14 cellular contexts compared by ENCODE assay signal in genomic region chr1:108080448-108080847, GRCh38.
A peak's percentile ranks its signal among the peaks of the same experiment; 100 is the strongest.
DNase-seq lines count a peak whose midpoint lies in the region; ATAC-seq lines count a peak whose summit lies in the region.
"Had no signal": no experiment of that assay in that cellular context is flagged by ENCODE, and none has a peak within 500 bp of the region (broad histone marks: within the 10 kb centered on the region; RNA-seq: fewer than 3 reads in every experiment).

No MANE protein-coding gene starts in this region.

- DNase-seq in CD8-positive, alpha-beta memory T cell = peak in 3 of 5 donors; percentile 6 to 60 (median 60)
- DNase-seq in activated CD4-positive, alpha-beta T cell treated with anti-CD3 and anti-CD28 coated beads for 48 hours = peak; percentile 48
- DNase-seq in activated naive CD8-positive, alpha-beta T cell treated with anti-CD3 and anti-CD28 coated beads, Interleukin-2, amount 10 ng/mL, durations not matched to agents 7 days and 5 days = peak; percentile 40
- DNase-seq in stimulated activated CD8-positive, alpha-beta memory T cell treated with anti-CD3 and anti-CD28 coated beads, Interleukin-15, amount 100 ng/mL, for 4 hours (ENCODE audit: low read depth in 2 of 2) = peak; percentile 10 to 24
- DNase-seq in AG08395 (ENCODE audit: low spot score) (no peak), NCI-H187 treated with DMSO at 0.1 percent for 48 hours (lab: John Stamatoyannopoulos, UW) (no peak)
- DNase-seq: colonic mucosa; H9; mammary epithelial cell; NK-92 treated with Interleukin-12 subunit alpha and Interleukin-12 subunit beta, amount 100 ng/mL, for 24 hours; SIG-M5; substantia nigra had no signal

- no peaks in the 10 kb centered on the region for H3K27me3 ChIP-seq in CD8-positive, alpha-beta memory T cell (ENCODE audit: insufficient read depth, low read length, poor library complexity, severe bottlenecking)
- H3K27me3 ChIP-seq: colonic mucosa had no signal

- CTCF ChIA-PET in CD8-positive, alpha-beta memory T cell (lab: Charles Lee) = interaction anchor here (1.3 to 1.9 kb wide), 2 partner anchors 12 to 24 kb away, joined by 3 to 4 read pairs; no protein-coding TSS in a partner anchor

- no peaks in the 10 kb centered on the region for H3K27me3 Mint-ChIP-seq in CD8-positive, alpha-beta memory T cell
- H3K27me3 Mint-ChIP-seq in activated naive CD8-positive, alpha-beta T cell treated with anti-CD3 and anti-CD28 coated beads, Interleukin-2, amount 10 ng/mL, durations not matched to agents 7 days and 5 days = no peaks in the 10 kb centered on the region

- H3K4me1 ChIP-seq in CD8-positive, alpha-beta memory T cell (ENCODE audit: insufficient read depth, low read length) = peaks cover 74% of the 10 kb centered on the region
- H3K4me1 ChIP-seq: colonic mucosa had no signal

- H3K27ac Mint-ChIP-seq in CD8-positive, alpha-beta memory T cell = peak overlapping the region; percentile 43 to 95 (median 76)
- H3K27ac Mint-ChIP-seq in activated naive CD8-positive, alpha-beta T cell treated with anti-CD3 and anti-CD28 coated beads, Interleukin-2, amount 10 ng/mL, durations not matched to agents 7 days and 5 days = peak overlapping the region; percentile 86
- H3K27ac Mint-ChIP-seq: H9 had no signal

- H3K4me3 ChIP-seq in CD8-positive, alpha-beta memory T cell (ENCODE audit: low read length) = peak overlapping the region; percentile 1
- H3K4me3 ChIP-seq: colonic mucosa had no signal

- peaks cover 59 to 71% (median 66%) of the 10 kb centered on the region in 3 donors for H3K4me1 Mint-ChIP-seq in CD8-positive, alpha-beta memory T cell
- H3K4me1 Mint-ChIP-seq in activated naive CD8-positive, alpha-beta T cell treated with anti-CD3 and anti-CD28 coated beads, Interleukin-2, amount 10 ng/mL, durations not matched to agents 7 days and 5 days = peaks cover 56% of the 10 kb centered on the region

- ATAC-seq in activated naive CD8-positive, alpha-beta T cell treated with anti-CD3 and anti-CD28 coated beads, Interleukin-2, amount 10 ng/mL, durations not matched to agents 7 days and 5 days (ENCODE audit: low read depth) = peak; percentile 55
- no peak for ATAC-seq in GM21423 (IDR thresholded peaks at IDR 0.05; ENCODE audit: unreplicated experiment)

- no peaks in the 10 kb centered on the region for H3K36me3 ChIP-seq in CD8-positive, alpha-beta memory T cell (ENCODE audit: insufficient read depth, low read length)
- H3K36me3 ChIP-seq: colonic mucosa had no signal

- POLR2A ChIA-PET in CD8-positive, alpha-beta memory T cell (lab: Charles Lee) = no interaction called here
- POLR2A ChIA-PET in activated naive CD8-positive, alpha-beta T cell treated with anti-CD3 and anti-CD28 coated beads, Interleukin-2, amount 10 ng/mL, durations not matched to agents 7 days and 5 days (lab: Charles Lee) = interaction anchor here (1.2 to 1.9 kb wide), 4 partner anchors 12 to 120 kb away, joined by 3 to 9 read pairs (median 5); partner anchors contain the start of gene SLC25A24

- H3K9me3 Mint-ChIP-seq in CD8-positive, alpha-beta memory T cell = no peaks in the 10 kb centered on the region
- peaks cover 1% of the 10 kb centered on the region for H3K9me3 Mint-ChIP-seq in activated naive CD8-positive, alpha-beta T cell treated with anti-CD3 and anti-CD28 coated beads, Interleukin-2, amount 10 ng/mL, durations not matched to agents 7 days and 5 days
- H3K9me3 Mint-ChIP-seq: H9 had no signal

- H3K27ac ChIP-seq in CD8-positive, alpha-beta memory T cell (ENCODE audit: low read depth, low read length) = no peak overlapping the region
- H3K27ac ChIP-seq: C4-2B, colonic mucosa had no signal

- H3K9me3 ChIP-seq in CD8-positive, alpha-beta memory T cell (ENCODE audit: low read length) = no peaks in the 10 kb centered on the region
- H3K9me3 ChIP-seq: colonic mucosa had no signal

- H3K4me3 Mint-ChIP-seq in CD8-positive, alpha-beta memory T cell = peak overlapping the region in 6 of 7 donors; percentile 12 to 71 (median 50)
- H3K4me3 Mint-ChIP-seq in activated naive CD8-positive, alpha-beta T cell treated with anti-CD3 and anti-CD28 coated beads, Interleukin-2, amount 10 ng/mL, durations not matched to agents 7 days and 5 days = peak overlapping the region; percentile 53
- H3K4me3 Mint-ChIP-seq: H9 had no signal

- no peaks in the 10 kb centered on the region for H3K36me3 Mint-ChIP-seq in CD8-positive, alpha-beta memory T cell
- H3K36me3 Mint-ChIP-seq in activated naive CD8-positive, alpha-beta T cell treated with anti-CD3 and anti-CD28 coated beads, Interleukin-2, amount 10 ng/mL, durations not matched to agents 7 days and 5 days = peaks cover 4% of the 10 kb centered on the region

Comparison
In these comparisons a context has a peak if more than half of its experiments do, and no peak if none do; other contexts are left out.
1. DNase-seq: peak in CD8-positive, alpha-beta memory T cell (3 of 5), activated CD4-positive, alpha-beta T cell treated with anti-CD3 and anti-CD28 coated beads for 48 hours (single experiment), activated naive CD8-positive, alpha-beta T cell treated with anti-CD3 and anti-CD28 coated beads, Interleukin-2, amount 10 ng/mL, durations not matched to agents 7 days and 5 days (single experiment) and stimulated activated CD8-positive, alpha-beta memory T cell treated with anti-CD3 and anti-CD28 coated beads, Interleukin-15, amount 100 ng/mL, for 4 hours (2 of 2); none in AG08395 (single experiment) and NCI-H187 treated with DMSO at 0.1 percent for 48 hours (single experiment).